Comparison of ENCODE assay signal across 21 cellular contexts in the genomic region with DNA sequence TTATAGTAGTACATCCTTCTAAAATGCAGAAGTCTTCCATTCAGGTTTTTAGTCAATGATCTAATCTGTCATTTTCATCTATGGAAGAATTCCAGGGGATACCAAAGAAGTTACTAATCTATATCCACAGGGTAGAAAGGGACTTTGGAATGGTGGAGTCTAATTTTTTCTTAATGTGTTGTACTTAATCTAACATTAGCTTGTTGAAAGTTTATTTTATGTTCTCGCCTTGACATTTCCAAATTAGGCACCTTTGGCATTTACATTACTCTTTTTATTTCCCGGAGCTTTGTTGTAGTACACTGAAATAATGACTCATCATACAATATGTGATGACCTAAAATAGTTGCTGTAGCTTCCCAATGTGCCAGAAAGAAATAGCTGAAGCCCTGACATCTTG.
A peak's percentile ranks its signal among the peaks of the same experiment; 100 is the strongest.
DNase-seq lines count a peak whose midpoint lies in the region; ATAC-seq and TF ChIP-seq lines count a peak whose summit lies in the region.
"Had no signal": no experiment of that assay in that cellular context is flagged by ENCODE, and none has a peak within 500 bp of the region (broad histone marks: within the 10 kb centered on the region; RNA-seq: fewer than 3 reads in every experiment).

No MANE protein-coding gene starts in this region.

- no peak overlapping the region for H4K8ac ChIP-seq in mesenchymal stem cell (ENCODE audit: low read length)

- WGBS in mesenchymal stem cell: no CpG with 5 or more reads among the region's 2 CpGs
- 44 to 60% (median 47%) methylated on average over 2 of the region's 2 CpGs for WGBS in adrenal gland, 4 donors

- DNase-seq in AG09309 (ENCODE audit: low read depth): peak; percentile 14
- no peak for DNase-seq in HCT116 (ENCODE audit: low read depth, low spot score)
- DNase-seq in astrocyte of the spinal cord (ENCODE audit: low read depth, low spot score): peak; percentile 17
- DNase-seq in mesenchymal stem cell: peak; percentile 1
- DNase-seq in mesenteric fat pad (ENCODE audit: low spot score): no peak
- no peak for DNase-seq in adrenal gland
- DNase-seq: activated CD4-positive, CD25-positive, alpha-beta regulatory T cell; activated CD8-positive, alpha-beta T cell treated with anti-CD3 and anti-CD28 coated beads for 36 hours; activated T-cell treated with anti-CD3 and anti-CD28 coated beads, Interleukin-2, amount 50 U/mL, for 1 hour; amygdala; CD4-positive, alpha-beta T cell; cerebellar nuclear complex; effector CD4-positive, alpha-beta T cell; left ventricle myocardium inferior; NCI-H510A treated with DMSO at 0.1 percent for 48 hours; stimulated activated CD8-positive, alpha-beta memory T cell treated with anti-CD3 and anti-CD28 coated beads, Interleukin-4, amount 100 ng/mL, for 48 hours; T-helper 9 cell had no signal

- H2AFZ ChIP-seq in HCT116 (ENCODE audit: low read depth, low read length, poor library complexity, severe bottlenecking): no peak overlapping the region
- H2AFZ ChIP-seq in mesenchymal stem cell (ENCODE audit: low read depth, low read length): no peak overlapping the region

- H2BK15ac ChIP-seq in mesenchymal stem cell (ENCODE audit: low read depth, poor library complexity, severe bottlenecking): no peak overlapping the region

- no peak overlapping the region for H3K23ac ChIP-seq in mesenchymal stem cell (ENCODE audit: low read length in 2 of 2)

- H3K4ac ChIP-seq in mesenchymal stem cell (ENCODE audit: low read depth in 1 of 2, low read length in 2 of 2): no peak overlapping the region

- H3K9me3 ChIP-seq in HCT116 (ENCODE audit: control insufficient read depth in 1 of 2, insufficient read depth in 1 of 2, low read depth in 1 of 2, low read length in 2 of 2): no peaks in the 10 kb centered on the region
- no peaks in the 10 kb centered on the region for H3K9me3 ChIP-seq in mesenchymal stem cell (ENCODE audit: control insufficient read depth, low read length)
- no peaks in the 10 kb centered on the region for H3K9me3 ChIP-seq in adrenal gland (replicated peaks in 1 of 3)
- H3K9me3 ChIP-seq: A549, esophagus muscularis mucosa, left ventricle myocardium inferior had no signal

- no peak overlapping the region for H3K9ac ChIP-seq in HCT116 (ENCODE audit: low read length)
- H3K9ac ChIP-seq in mesenchymal stem cell (ENCODE audit: low read length): no peak overlapping the region

- no peak for TF ChIP-seq CTCF in AG09309 (IDR thresholded peaks at IDR 0.05; ENCODE audit: control insufficient read depth, insufficient read depth, low read depth, low read length, missing control alignments)
- no peak for TF ChIP-seq CTCF in HCT116 (IDR thresholded peaks at IDR 0.05 in 2 of 3, conservative IDR thresholded peaks at IDR 0.05 in 1 of 3; ENCODE audit: borderline replicate concordance in 1 of 3, insufficient read depth in 1 of 3, low read depth in 2 of 3, low read length in 2 of 3)
- TF ChIP-seq CTCF in astrocyte of the spinal cord (IDR thresholded peaks at IDR 0.05; ENCODE audit: low read depth, low read length): no peak
- TF ChIP-seq CTCF in adrenal gland (IDR thresholded peaks at IDR 0.05): no peak

- no peak overlapping the region for H2BK5ac ChIP-seq in mesenchymal stem cell (ENCODE audit: low read depth, low read length, poor library complexity, severe bottlenecking)

- POLR2A ChIA-PET in HCT116 (lab: Charles Lee): no interaction called here

- no peaks in the 10 kb centered on the region for H3K9me2 ChIP-seq in HCT116 (ENCODE audit: insufficient read depth)

- intact Hi-C loops in HCT116 (cut with micrococcal nuclease): no loop called here
- intact Hi-C loops in adrenal gland (cut with DNase I): no loop called here

- no peak overlapping the region for H3K4me3 ChIP-seq in AG09309 (ENCODE audit: control insufficient read depth, low read depth, low read length)
- no peak overlapping the region for H3K4me3 ChIP-seq in HCT116 (replicated peaks in 1 of 2; ENCODE audit: low read depth in 1 of 2, low read length in 2 of 2)
- H3K4me3 ChIP-seq in astrocyte of the spinal cord (ENCODE audit: low read depth, low read length): no peak overlapping the region
- H3K4me3 ChIP-seq in mesenchymal stem cell (ENCODE audit: insufficient read depth in 1 of 2, low read depth in 1 of 2, low read length in 2 of 2): no peak overlapping the region
- H3K4me3 ChIP-seq in adrenal gland: no peak overlapping the region
- H3K4me3 ChIP-seq: A549, esophagus muscularis mucosa, left ventricle myocardium inferior had no signal

- TF ChIP-seq POLR2A in HCT116 (IDR thresholded peaks at IDR 0.05; ENCODE audit: borderline replicate concordance, extremely low read depth, insufficient read depth, insufficient read length) (no peak), adrenal gland (IDR thresholded peaks at IDR 0.05) (no peak), GM18505 (IDR thresholded peaks at IDR 0.05; ENCODE audit: borderline replicate concordance, extremely low read depth, insufficient read depth, insufficient read length) (no peak)

- H3K14ac ChIP-seq in mesenchymal stem cell (ENCODE audit: low read length in 2 of 2): no peak overlapping the region

- TF ChIP-seq RAD21 in HCT116 (IDR thresholded peaks at IDR 0.05; ENCODE audit: low read depth): no peak

- no peaks in the 10 kb centered on the region for H4K20me1 ChIP-seq in HCT116 (ENCODE audit: insufficient read depth)

- no peak overlapping the region for H2BK12ac ChIP-seq in mesenchymal stem cell (ENCODE audit: low read length in 2 of 2)

- no peaks in the 10 kb centered on the region for H3K36me3 ChIP-seq in HCT116 (ENCODE audit: control insufficient read depth in 1 of 2, insufficient read depth in 2 of 2, low read length in 2 of 2)
- H3K36me3 ChIP-seq in mesenchymal stem cell (ENCODE audit: control insufficient read depth in 1 of 2, insufficient read depth in 2 of 2, low read depth in 1 of 2, low read length in 2 of 2): no peaks in the 10 kb centered on the region
- H3K36me3 ChIP-seq in adrenal gland (replicated peaks in 1 of 2): no peaks in the 10 kb centered on the region
- H3K36me3 ChIP-seq: esophagus muscularis mucosa, left ventricle myocardium inferior had no signal

- H2BK120ac ChIP-seq in mesenchymal stem cell (ENCODE audit: low read depth, low read length): no peak overlapping the region

- H2AK5ac ChIP-seq in mesenchymal stem cell (ENCODE audit: low read length, severe bottlenecking): no peak overlapping the region

- H3K79me1 ChIP-seq in mesenchymal stem cell (replicated peaks; ENCODE audit: low read length, poor library complexity, severe bottlenecking): no peaks in the 10 kb centered on the region

- no peak overlapping the region for H4K91ac ChIP-seq in mesenchymal stem cell (ENCODE audit: low read length)

- no peak overlapping the region for H3K27ac ChIP-seq in HCT116 (ENCODE audit: low read depth, low read length)
- H3K27ac ChIP-seq in mesenchymal stem cell (ENCODE audit: low read length, poor library complexity, severe bottlenecking): no peak overlapping the region
- no peak overlapping the region for H3K27ac ChIP-seq in adrenal gland
- H3K27ac ChIP-seq: A549, esophagus muscularis mucosa, left ventricle myocardium inferior had no signal

- no peaks in the 10 kb centered on the region for H3K27me3 ChIP-seq in HCT116 (ENCODE audit: insufficient read depth, low read length)
- peaks cover 0 to 6% of the 10 kb centered on the region in 2 experiments for H3K27me3 ChIP-seq in mesenchymal stem cell (ENCODE audit: control insufficient read depth in 1 of 2, insufficient read depth in 1 of 2, low read length in 2 of 2)
- H3K27me3 ChIP-seq in adrenal gland: peaks cover 16% of the 10 kb centered on the region
- H3K27me3 ChIP-seq: esophagus muscularis mucosa had no signal

- H3K18ac ChIP-seq in mesenchymal stem cell (ENCODE audit: low read depth in 1 of 2, low read length in 2 of 2): no peak overlapping the region

- in situ Hi-C loops in astrocyte of the spinal cord (cut with HindIII; ENCODE audit: low sequenced_read_pairs): no loop called here

- no peaks in the 10 kb centered on the region for H3K4me1 ChIP-seq in HCT116 (ENCODE audit: control insufficient read depth in 1 of 2, insufficient read depth in 2 of 2, low read length in 2 of 2)
- H3K4me1 ChIP-seq in mesenchymal stem cell (ENCODE audit: control insufficient read depth, insufficient read depth, low read depth, low read length): no peaks in the 10 kb centered on the region
- no peaks in the 10 kb centered on the region for H3K4me1 ChIP-seq in adrenal gland (replicated peaks in 1 of 2)
- H3K4me1 ChIP-seq: A549, esophagus muscularis mucosa, left ventricle myocardium inferior had no signal

- RAD21 ChIA-PET in HCT116 (lab: Charles Lee; ENCODE audit: low non-redundant PET in 1 of 2, low total read pairs in 2 of 2, uncharacterized antibody in 2 of 2, unreplicated experiment in 2 of 2): interaction anchor here in 1 of 2 experiments (0.7 kb wide), 1 partner anchor 290 kb away, joined by 4 read pairs; no protein-coding TSS in a partner anchor

- CTCF ChIA-PET in HCT116 (lab: Charles Lee): interaction anchor here (0.7 kb wide), 1 partner anchor 967 kb away, joined by 3 read pairs; no protein-coding TSS in a partner anchor

- ATAC-seq in HCT116: no peak
- ATAC-seq in GM18517 (IDR thresholded peaks at IDR 0.05; ENCODE audit: unreplicated experiment): no peak
- no peak for ATAC-seq in GM18505 (IDR thresholded peaks at IDR 0.05; ENCODE audit: unreplicated experiment)
- ATAC-seq: A549; activated CD8-positive, alpha-beta T cell treated with anti-CD3 and anti-CD28 coated beads for 36 hours had no signal

- BruUV-seq in HCT116 (replicated peaks; lab: Mats Ljungman, UMichigan): no TSS peak

- no peak overlapping the region for H3K4me2 ChIP-seq in HCT116 (ENCODE audit: low read length)
- no peak overlapping the region for H3K4me2 ChIP-seq in mesenchymal stem cell (ENCODE audit: low read length, poor library complexity, severe bottlenecking)
- H3K4me2 ChIP-seq: A549 had no signal

- no peaks in the 10 kb centered on the region for H3K79me2 ChIP-seq in HCT116 (ENCODE audit: insufficient read depth, low read length)

TF ChIP-seq in HCT116, 20 proteins besides CTCF, POLR2A, EP300 and RAD21:
- TF ChIP-seq FOSL1 (IDR thresholded peaks at IDR 0.05; ENCODE audit: low read depth) (peak; percentile 7; the same call in 1 of the 2 replicates), ELF1 (IDR thresholded peaks at IDR 0.05; ENCODE audit: borderline replicate concordance, low read depth) (no peak)

Comparison
In these comparisons a context has a peak if more than half of its experiments do, and no peak if none do; other contexts are left out.
1. DNase-seq: peak in AG09309 (single experiment), astrocyte of the spinal cord (single experiment) and mesenchymal stem cell (single experiment); none in HCT116 (single experiment), mesenteric fat pad (single experiment) and adrenal gland (0 of 7).